In the genomic region with DNA sequence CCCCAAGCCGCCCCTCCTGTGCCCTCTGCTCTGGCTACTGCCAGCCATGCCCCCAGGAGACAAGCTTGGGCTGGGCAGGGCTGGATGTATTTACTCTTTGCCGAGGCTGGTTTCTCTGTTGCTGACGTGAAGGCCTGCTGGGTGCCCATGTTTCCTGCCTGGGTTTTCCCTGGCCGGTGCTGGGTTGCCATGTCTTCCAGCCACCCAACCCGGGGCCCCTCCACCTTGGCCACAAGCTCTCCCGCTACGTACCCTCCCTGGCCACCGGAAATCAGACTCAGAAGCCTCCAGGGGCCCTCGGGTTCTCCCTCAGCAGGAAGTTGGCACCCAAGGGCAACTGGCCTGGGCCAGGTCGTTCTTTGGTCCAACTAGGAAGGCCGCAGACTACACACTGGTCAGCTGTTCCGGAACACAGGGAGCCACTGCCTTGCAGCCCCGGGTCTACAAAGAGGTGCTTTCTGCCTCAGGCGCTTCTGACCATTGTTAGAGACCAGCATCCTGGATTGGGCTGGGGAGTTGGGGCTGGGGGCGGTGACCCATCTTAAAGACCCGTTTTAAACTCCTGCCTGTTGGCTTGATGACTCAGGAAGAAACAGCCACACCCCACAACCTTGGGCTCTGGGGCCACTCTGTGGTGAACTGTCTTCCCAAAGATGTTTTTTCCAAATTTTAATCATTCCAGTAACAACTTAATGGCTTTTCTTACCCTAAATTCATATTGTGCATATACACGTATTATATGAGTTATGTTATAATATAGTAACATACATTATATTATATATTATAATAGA, we compare ENCODE assay signal across 19 cellular contexts.
DNase-seq lines count a peak whose midpoint lies in the region; ATAC-seq and TF ChIP-seq lines count a peak whose summit lies in the region.
"Had no signal": no experiment of that assay in that cellular context is flagged by ENCODE, and none has a peak within 500 bp of the region (broad histone marks: within the 10 kb centered on the region; RNA-seq: fewer than 3 reads in every experiment).

No MANE protein-coding gene starts in this region.

- H3K27me3 ChIP-seq in BLaER1: no peaks in the 10 kb centered on the region
- no peaks in the 10 kb centered on the region for H3K27me3 ChIP-seq in CD8-positive, alpha-beta memory T cell (ENCODE audit: insufficient read depth, low read length, poor library complexity, severe bottlenecking)
- no peaks in the 10 kb centered on the region for H3K27me3 ChIP-seq in right lobe of liver

- peak; percentile 83 for ATAC-seq in T-helper 17 cell
- ATAC-seq in effector memory CD8-positive, alpha-beta T cell (replicated peaks): peak; percentile 68
- ATAC-seq in HG03097 (IDR thresholded peaks at IDR 0.05; ENCODE audit: low FRiP score, unreplicated experiment): no peak
- ATAC-seq in right lobe of liver: no peak
- ATAC-seq: gastrocnemius medialis had no signal

- H3K9me3 ChIP-seq in BLaER1: no peaks in the 10 kb centered on the region
- no peaks in the 10 kb centered on the region for H3K9me3 ChIP-seq in CD8-positive, alpha-beta memory T cell (ENCODE audit: low read length)
- H3K9me3 ChIP-seq in T-helper 17 cell (ENCODE audit: control insufficient read depth, low read length, poor library complexity, severe bottlenecking): no peaks in the 10 kb centered on the region
- H3K9me3 ChIP-seq in right lobe of liver: no peaks in the 10 kb centered on the region
- H3K9me3 ChIP-seq: gastrocnemius medialis had no signal

- 56% methylated on average over 5 of the region's 17 CpGs for WGBS in right lobe of liver (ENCODE audit: insufficient coverage, low coverage, low lambda C conversion rate, missing lambda C conversion rate)

- H3K4me3 Mint-ChIP-seq in CD8-positive, alpha-beta memory T cell: peak overlapping the region in 2 of 7 donors; percentile 12 to 63
- H3K4me3 Mint-ChIP-seq in T-helper 17 cell: no peak overlapping the region
- peak overlapping the region in 1 of 2 donors; percentile 44 for H3K4me3 Mint-ChIP-seq in effector memory CD8-positive, alpha-beta T cell
- H3K4me3 Mint-ChIP-seq: brain; dendritic cell treated with granulocyte-macrophage colony-stimulating factor and Interleukin-4, amounts not matched to agents 40 ng/mL and 50 ng/mL, for 4 days had no signal

- POLR2A ChIA-PET in CD8-positive, alpha-beta memory T cell (lab: Charles Lee): no interaction called here

- TF ChIP-seq POLR2A in right lobe of liver (IDR thresholded peaks at IDR 0.05): no peak

- H3K4me1 ChIP-seq in BLaER1: peaks cover 87% of the 10 kb centered on the region
- H3K4me1 ChIP-seq in CD8-positive, alpha-beta memory T cell (ENCODE audit: insufficient read depth, low read length): peaks cover 29% of the 10 kb centered on the region
- no peaks in the 10 kb centered on the region for H3K4me1 ChIP-seq in right lobe of liver
- H3K4me1 ChIP-seq: gastrocnemius medialis had no signal

- H3K27me3 Mint-ChIP-seq in CD8-positive, alpha-beta memory T cell: no peaks in the 10 kb centered on the region
- no peaks in the 10 kb centered on the region for H3K27me3 Mint-ChIP-seq in T-helper 17 cell
- no peaks in the 10 kb centered on the region for H3K27me3 Mint-ChIP-seq in effector memory CD8-positive, alpha-beta T cell
- H3K27me3 Mint-ChIP-seq: brain had no signal

- peaks cover 72 to 86% (median 72%) of the 10 kb centered on the region in 3 donors for H3K4me1 Mint-ChIP-seq in CD8-positive, alpha-beta memory T cell
- H3K4me1 Mint-ChIP-seq in T-helper 17 cell: peaks cover 6% of the 10 kb centered on the region
- H3K4me1 Mint-ChIP-seq in effector memory CD8-positive, alpha-beta T cell (ENCODE audit: low read depth in 2 of 2): peaks cover 48 to 58% of the 10 kb centered on the region in 2 donors

- peaks cover 0 to 5% (median 0%) of the 10 kb centered on the region in 3 donors for H3K36me3 Mint-ChIP-seq in CD8-positive, alpha-beta memory T cell
- no peaks in the 10 kb centered on the region for H3K36me3 Mint-ChIP-seq in T-helper 17 cell (ENCODE audit: low read depth)
- peaks cover 11% of the 10 kb centered on the region for H3K36me3 Mint-ChIP-seq in effector memory CD8-positive, alpha-beta T cell (ENCODE audit: insufficient read depth)
- H3K36me3 Mint-ChIP-seq: brain had no signal

- no peak for TF ChIP-seq CTCF in right lobe of liver (IDR thresholded peaks at IDR 0.05)

- intact Hi-C loops in right lobe of liver (cut with DNase I): no loop called here

- no peaks in the 10 kb centered on the region for H3K9me3 Mint-ChIP-seq in CD8-positive, alpha-beta memory T cell
- H3K9me3 Mint-ChIP-seq in effector memory CD8-positive, alpha-beta T cell: peaks cover 8 to 11% of the 10 kb centered on the region in 2 donors

- DNase-seq in CD8-positive, alpha-beta memory T cell: peak in 3 of 5 donors; percentile 31 to 56 (median 46)
- no peak for DNase-seq in T-helper 17 cell
- DNase-seq in effector memory CD8-positive, alpha-beta T cell: peak in 2 of 3 experiments; percentile 33 to 37
- no peak for DNase-seq in inferior parietal cortex (ENCODE audit: extremely low spot score)
- no peak for DNase-seq in EL
- DNase-seq in right lobe of liver: no peak
- DNase-seq: activated CD4-positive, alpha-beta T cell treated with anti-CD3 and anti-CD28 coated beads, Interleukin-2, amount 50 U/mL, for 1 hour; activated effector memory CD4-positive, alpha-beta T cell treated with Interleukin-2 at 50 U/mL for 16 hours; gastrocnemius medialis; KBM-7; NCI-H1436 treated with DMSO at 0.1 percent for 48 hours; NCI-H345; small intestine; trophoblast cell had no signal

- H3K27ac Mint-ChIP-seq in CD8-positive, alpha-beta memory T cell: peak overlapping the region; percentile 59 to 82 (median 67)
- H3K27ac Mint-ChIP-seq in T-helper 17 cell: peak overlapping the region; percentile 49
- peak overlapping the region; percentile 41 to 91 for H3K27ac Mint-ChIP-seq in effector memory CD8-positive, alpha-beta T cell
- H3K27ac Mint-ChIP-seq: brain; dendritic cell treated with granulocyte-macrophage colony-stimulating factor and Interleukin-4, amounts not matched to agents 40 ng/mL and 50 ng/mL, for 4 days had no signal

- H3K27ac ChIP-seq in BLaER1 (peak overlapping the region; percentile 75), right lobe of liver (no peak overlapping the region)
- peak overlapping the region; percentile 31 for H3K27ac ChIP-seq in CD8-positive, alpha-beta memory T cell (ENCODE audit: low read depth, low read length)
- H3K27ac ChIP-seq: epithelial cell of prostate, gastrocnemius medialis had no signal

- H3K4me3 ChIP-seq in BLaER1: no peak overlapping the region
- no peak overlapping the region for H3K4me3 ChIP-seq in CD8-positive, alpha-beta memory T cell (ENCODE audit: low read length)
- H3K4me3 ChIP-seq in right lobe of liver: no peak overlapping the region
- H3K4me3 ChIP-seq: gastrocnemius medialis had no signal

- H3K36me3 ChIP-seq in BLaER1 (no peaks in the 10 kb centered on the region), right lobe of liver (no peaks in the 10 kb centered on the region)
- no peaks in the 10 kb centered on the region for H3K36me3 ChIP-seq in CD8-positive, alpha-beta memory T cell (ENCODE audit: insufficient read depth, low read length)
- H3K36me3 ChIP-seq: gastrocnemius medialis had no signal

- CTCF ChIA-PET in CD8-positive, alpha-beta memory T cell (lab: Charles Lee): interaction anchor here (0.8 to 1.2 kb wide), 5 partner anchors 9 to 38 kb away, joined by 3 to 6 read pairs (median 3); no protein-coding TSS in a partner anchor

- H3K9ac ChIP-seq in BLaER1: peak overlapping the region; percentile 8; the same call in 1 of the 2 replicates

- no peaks in the 10 kb centered on the region for H4K20me1 ChIP-seq in BLaER1

- H3K4me2 ChIP-seq in BLaER1: peak overlapping the region; percentile 80

Comparison
In these comparisons a context has a peak if more than half of its experiments do, and no peak if none do; other contexts are left out.
1. H3K27ac ChIP-seq: peak in BLaER1 (single experiment) and CD8-positive, alpha-beta memory T cell (single experiment); none in right lobe of liver (0 of 3).
2. DNase-seq: peak in CD8-positive, alpha-beta memory T cell (3 of 5) and effector memory CD8-positive, alpha-beta T cell (2 of 3); none in T-helper 17 cell (0 of 3), inferior parietal cortex (single experiment), EL (single experiment) and right lobe of liver (0 of 3).
3. ATAC-seq: peak in T-helper 17 cell (single experiment) and effector memory CD8-positive, alpha-beta T cell (single experiment); none in HG03097 (single experiment) and right lobe of liver (0 of 4).
4. Peak in every context shown above with its lines, with median percentiles within 50 percentile points of each other: H3K27ac Mint-ChIP-seq.